ENCODE assay signal across 8 cellular contexts in the genomic region with DNA sequence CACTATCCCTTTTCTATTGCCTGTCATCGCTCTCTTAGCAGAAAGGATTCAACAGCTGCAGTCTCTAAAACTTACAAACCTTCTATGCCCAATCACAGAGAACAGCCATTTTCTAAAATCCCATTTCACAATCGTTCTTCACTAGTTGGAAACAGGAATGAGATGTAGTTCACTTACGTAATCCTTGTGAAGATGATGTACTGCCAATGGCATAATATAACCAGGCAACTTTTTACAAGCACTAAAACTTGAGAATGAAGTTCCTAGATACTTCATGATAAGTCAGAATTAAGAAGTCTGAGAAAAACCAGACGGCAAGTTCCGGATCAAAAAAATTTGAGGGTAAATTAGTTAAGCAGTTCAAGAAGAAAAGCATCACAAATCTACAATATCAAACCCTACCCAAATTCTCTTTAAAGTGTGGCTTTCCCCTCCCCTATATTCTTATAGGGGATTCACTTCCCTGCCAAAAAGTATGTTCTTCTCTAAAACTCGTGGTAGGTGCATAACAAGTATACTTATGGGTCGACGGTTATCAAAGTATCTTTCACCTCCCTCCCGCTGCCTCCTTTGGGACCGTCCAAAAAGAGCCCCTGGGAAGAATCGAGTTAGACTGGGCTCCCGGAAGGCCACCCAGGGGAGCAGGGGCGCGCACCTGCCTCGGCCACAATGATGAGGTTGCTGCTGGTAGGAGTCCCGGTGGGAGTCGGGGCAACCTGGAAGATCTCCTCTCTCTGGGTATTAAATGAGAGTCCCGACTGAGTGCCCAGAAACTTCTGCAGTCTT. TPM values are rescaled to one million over a fixed set of nuclear protein-coding genes. Genes with fewer than 3 reads are reported as not detected.
A peak's percentile ranks its signal among the peaks of the same experiment; 100 is the strongest.
DNase-seq lines count a peak whose midpoint lies in the region; ATAC-seq and TF ChIP-seq lines count a peak whose summit lies in the region.

No MANE protein-coding gene starts in this region.

- peak overlapping the region; percentile 77 to 88 (median 85) for H3K9ac ChIP-seq in BLaER1 treated with 17β-estradiol and CSF1 and Interleukin-3, amounts not matched to agents 10 nM and 100 nM
- H3K9ac ChIP-seq in SU-DHL-6 (ENCODE audit: low read length): peak overlapping the region; percentile 84
- H3K9ac ChIP-seq in parathyroid adenoma: no peak overlapping the region

- H4K20me1 ChIP-seq in BLaER1 treated with 17β-estradiol and CSF1 and Interleukin-3, amounts not matched to agents 10 nM and 100 nM: peaks cover 0 to 8% (median 0%) of the 10 kb centered on the region in 11 experiments; a peak in 6 of 22 replicates
- no peaks in the 10 kb centered on the region for H4K20me1 ChIP-seq in SU-DHL-6 (ENCODE audit: low read depth, low read length)

- peaks cover 12 to 41% (median 32%) of the 10 kb centered on the region in 10 experiments for H3K4me1 ChIP-seq in BLaER1 treated with 17β-estradiol and CSF1 and Interleukin-3, amounts not matched to agents 10 nM and 100 nM
- H3K4me1 ChIP-seq in parathyroid adenoma: no peaks in the 10 kb centered on the region

- peaks cover 16% of the 10 kb centered on the region for H3F3A ChIP-seq in SU-DHL-6 (ENCODE audit: insufficient read depth)

- H2AFZ ChIP-seq in SU-DHL-6 (ENCODE audit: low read depth, low read length, severe bottlenecking) (peak overlapping the region; percentile 55), parathyroid adenoma (peak overlapping the region; percentile 91)

- peak; percentile 90 for DNase-seq in fibroblast of villous mesenchyme (ENCODE audit: low read depth)
- no peak for DNase-seq in SHP77 treated with DMSO at 0.1 percent for 48 hours (lab: John Stamatoyannopoulos, UW)
- DNase-seq in stimulated activated CD4-positive, alpha-beta T cell treated with anti-CD3 and anti-CD28 coated beads, Interleukin-4, amount 100 ng/mL, for 24 hours: no peak

- H3K27ac ChIP-seq in BLaER1 treated with 17β-estradiol and CSF1 and Interleukin-3, amounts not matched to agents 10 nM and 100 nM: peak overlapping the region; percentile 66 to 88 (median 81)
- peak overlapping the region; percentile 30 for H3K27ac ChIP-seq in SU-DHL-6 (ENCODE audit: low read depth, low read length)
- H3K27ac ChIP-seq in parathyroid adenoma: peak overlapping the region; percentile 39

- H3K9me3 ChIP-seq in BLaER1 treated with 17β-estradiol and CSF1 and Interleukin-3, amounts not matched to agents 10 nM and 100 nM (replicated peaks in 1 of 11): no peaks in the 10 kb centered on the region
- H3K9me3 ChIP-seq in SU-DHL-6 (ENCODE audit: insufficient read depth, low read length) (no peaks in the 10 kb centered on the region), parathyroid adenoma (ENCODE audit: control insufficient read depth, low read length) (no peaks in the 10 kb centered on the region)

- no peaks in the 10 kb centered on the region for H3K9me2 ChIP-seq in SU-DHL-6 (replicated peaks; ENCODE audit: insufficient read depth, low read length)

- peak overlapping the region; percentile 72 to 94 (median 84) for H3K4me2 ChIP-seq in BLaER1 treated with 17β-estradiol and CSF1 and Interleukin-3, amounts not matched to agents 10 nM and 100 nM
- H3K4me2 ChIP-seq in SU-DHL-6 (ENCODE audit: low read depth, low read length, poor library complexity, severe bottlenecking) (peak overlapping the region; percentile 70), parathyroid adenoma (ENCODE audit: low read length) (peak overlapping the region; percentile 74)

- ATAC-seq in GM19324 (IDR thresholded peaks at IDR 0.05; ENCODE audit: low FRiP score, unreplicated experiment): peak; percentile 10
- peak; percentile 16 for ATAC-seq in HG03354 (IDR thresholded peaks at IDR 0.05; ENCODE audit: poor library complexity, severe bottlenecking, unreplicated experiment)

- peaks cover 0 to 17% (median 5%) of the 10 kb centered on the region in 11 experiments; a peak in 6 of 22 replicates for H3K36me3 ChIP-seq in BLaER1 treated with 17β-estradiol and CSF1 and Interleukin-3, amounts not matched to agents 10 nM and 100 nM
- H3K36me3 ChIP-seq in SU-DHL-6 (ENCODE audit: low read length): peaks cover 6% of the 10 kb centered on the region; the same call in 1 of the 2 replicates
- H3K36me3 ChIP-seq in parathyroid adenoma (ENCODE audit: control insufficient read depth, insufficient read depth, low read length): no peaks in the 10 kb centered on the region

- H3K79me2 ChIP-seq in SU-DHL-6 (ENCODE audit: insufficient read depth, low read length) (peaks cover 55% of the 10 kb centered on the region), parathyroid adenoma (peaks cover 5% of the 10 kb centered on the region)

- TF ChIP-seq CTCF in SU-DHL-6 (IDR thresholded peaks at IDR 0.05; ENCODE audit: insufficient read depth, low read length, poor library complexity, severe bottlenecking) (no peak), fibroblast of villous mesenchyme (IDR thresholded peaks at IDR 0.05; ENCODE audit: insufficient read depth, low read depth, low read length) (no peak), parathyroid adenoma (IDR thresholded peaks at IDR 0.05) (no peak)

- H3K27me3 ChIP-seq in BLaER1 treated with 17β-estradiol and CSF1 and Interleukin-3, amounts not matched to agents 10 nM and 100 nM: no peaks in the 10 kb centered on the region
- H3K27me3 ChIP-seq in SU-DHL-6 (ENCODE audit: low read length) (no peaks in the 10 kb centered on the region), parathyroid adenoma (ENCODE audit: control insufficient read depth, insufficient read depth, low read length) (no peaks in the 10 kb centered on the region)

- H3K4me3 ChIP-seq in BLaER1 treated with 17β-estradiol and CSF1 and Interleukin-3, amounts not matched to agents 10 nM and 100 nM: peak overlapping the region; percentile 74 to 95 (median 90)
- H3K4me3 ChIP-seq in SU-DHL-6 (ENCODE audit: insufficient read depth, low read length, poor library complexity, severe bottlenecking) (peak overlapping the region; percentile 81), fibroblast of villous mesenchyme (ENCODE audit: low read depth, low read length) (peak overlapping the region; percentile 94), parathyroid adenoma (ENCODE audit: low read depth, low read length) (peak overlapping the region; percentile 87)

RNA-seq across cellular contexts. Expression of a gene that starts 0.7 kb away (rescaled TPM):
- 37.4 and 46.6 TPM in 2 replicates for total RNA-seq in fibroblast of villous mesenchyme

RNA-seq across cellular contexts. Expression of a gene that starts 55.8 kb away (rescaled TPM):
- total RNA-seq in fibroblast of villous mesenchyme: 2.6 and 3.9 TPM in 2 replicates

RNA-seq across cellular contexts. Expression of a gene that starts 56.1 kb away (rescaled TPM):
- 47.7 and 72.5 TPM in 2 replicates for total RNA-seq in fibroblast of villous mesenchyme

Comparison
In these comparisons a context has a peak if more than half of its experiments do, and no peak if none do; other contexts are left out.
1. H3K27ac ChIP-seq: peak in every context shown above with its lines; median percentile 81 in BLaER1 treated with 17β-estradiol and CSF1 and Interleukin-3, amounts not matched to agents 10 nM and 100 nM; 39 in parathyroid adenoma; 30 in SU-DHL-6.